In genomic region chr16:84144301-84144858, GRCh38 we compare ENCODE assay signal across 1 cellular context.
TF ChIP-seq lines count a peak whose summit lies in the region.

No MANE protein-coding gene starts in this region.

TF ChIP-seq in HepG2, 621 proteins besides CTCF, POLR2A, EP300 and RAD21 (continued from another document and continues in another):
- TF ChIP-seq ARHGAP35 (CRISPR knock-in tag; IDR thresholded peaks at IDR 0.05; ENCODE audit: borderline replicate concordance), result 0 out of 2 replicates have a peak, but pooled peaks have one; percentile 69
- TF ChIP-seq RAD51 (IDR thresholded peaks at IDR 0.05; ENCODE audit: borderline replicate concordance), result no peak
- TF ChIP-seq CHD4 (IDR thresholded peaks at IDR 0.05; ENCODE audit: borderline replicate concordance, low read length), result no peak
- peak; percentile 64 for TF ChIP-seq ZNF501 (CRISPR knock-in tag; IDR thresholded peaks at IDR 0.05)
- TF ChIP-seq PHF8 (CRISPR knock-in tag; IDR thresholded peaks at IDR 0.05), result peak; percentile 16; the same call in 1 of the 2 replicates
- no peak for TF ChIP-seq BRD4 (CRISPR knock-in tag; IDR thresholded peaks at IDR 0.05)
- no peak for TF ChIP-seq NR3C1 (CRISPR knock-in tag; IDR thresholded peaks at IDR 0.05)
- TF ChIP-seq ZBTB7A (CRISPR knock-in tag; IDR thresholded peaks at IDR 0.05), result 0 out of 2 replicates have a peak, but pooled peaks have one; percentile 53
- 0 out of 2 replicates have a peak, but pooled peaks have one; percentile 4 for TF ChIP-seq ZNF281 (CRISPR knock-in tag; IDR thresholded peaks at IDR 0.05; ENCODE audit: borderline replicate concordance)
- 0 out of 2 replicates have a peak, but pooled peaks have one; percentile 6 for TF ChIP-seq FOXA3 (CRISPR knock-in tag; IDR thresholded peaks at IDR 0.05)
- no peak for TF ChIP-seq CBX1 (IDR thresholded peaks at IDR 0.05; ENCODE audit: low read depth)
- TF ChIP-seq ZNF891 (CRISPR knock-in tag; IDR thresholded peaks at IDR 0.05), result peak; percentile 36; the same call in 1 of the 2 replicates
- TF ChIP-seq ZSCAN12 (CRISPR knock-in tag; IDR thresholded peaks at IDR 0.05), result no peak
- TF ChIP-seq HIC2 (CRISPR knock-in tag; IDR thresholded peaks at IDR 0.05; ENCODE audit: low read depth), result no peak
- TF ChIP-seq CENPX (CRISPR knock-in tag; IDR thresholded peaks at IDR 0.05), result no peak
- TF ChIP-seq ZNF280B (CRISPR knock-in tag; IDR thresholded peaks at IDR 0.05; ENCODE audit: borderline replicate concordance), result 0 out of 2 replicates have a peak, but pooled peaks have one; percentile 49
- TF ChIP-seq SIN3A (IDR thresholded peaks at IDR 0.05; ENCODE audit: borderline replicate concordance, low read depth, low read length), result no peak
- TF ChIP-seq MLXIP (CRISPR knock-in tag; IDR thresholded peaks at IDR 0.05; ENCODE audit: borderline replicate concordance), result no peak
- no peak for TF ChIP-seq STAT6 (CRISPR knock-in tag; IDR thresholded peaks at IDR 0.05; ENCODE audit: borderline replicate concordance)
- TF ChIP-seq ZNF33B (CRISPR knock-in tag; IDR thresholded peaks at IDR 0.05), result no peak
- no peak for TF ChIP-seq ZNF761 (CRISPR knock-in tag; conservative IDR thresholded peaks at IDR 0.05)
- TF ChIP-seq UBTF (CRISPR knock-in tag; IDR thresholded peaks at IDR 0.05), result peak; percentile 61; the same call in 1 of the 2 replicates
- TF ChIP-seq XRCC5 (optimal IDR thresholded peaks at IDR 0.05; ENCODE audit: low read length), result no peak
- no peak; the same call in 1 of the 2 replicates for TF ChIP-seq ZFX (CRISPR knock-in tag; IDR thresholded peaks at IDR 0.05; ENCODE audit: low read depth)
- TF ChIP-seq ZBTB7B (CRISPR knock-in tag; IDR thresholded peaks at IDR 0.05), result peak; percentile 68; the same call in 1 of the 2 replicates
- TF ChIP-seq MXD1 (CRISPR knock-in tag; IDR thresholded peaks at IDR 0.05), result 0 out of 2 replicates have a peak, but pooled peaks have one; percentile 27
- TF ChIP-seq ZMAT3 (CRISPR knock-in tag; conservative IDR thresholded peaks at IDR 0.05), result peak; percentile 2; the same call in 1 of the 2 replicates
- no peak for TF ChIP-seq ZSCAN21 (CRISPR knock-in tag; IDR thresholded peaks at IDR 0.05; ENCODE audit: borderline replicate concordance)
- no peak for TF ChIP-seq RERE (CRISPR knock-in tag; IDR thresholded peaks at IDR 0.05; ENCODE audit: low read depth)
- TF ChIP-seq ZNF343 (CRISPR knock-in tag; IDR thresholded peaks at IDR 0.05), result no peak
- TF ChIP-seq HNF1B (CRISPR knock-in tag; IDR thresholded peaks at IDR 0.05), result peak; percentile 15; the same call in 1 of the 2 replicates
- TF ChIP-seq NR0B2 (CRISPR knock-in tag; IDR thresholded peaks at IDR 0.05), result no peak; the same call in 1 of the 2 replicates
